Comparison of ENCODE assay signal across 23 cellular contexts in genomic region chr5:93431255-93431654, GRCh38.
"Had no signal": no experiment of that assay in that cellular context is flagged by ENCODE, and none has a peak within 500 bp of the region (broad histone marks: within the 10 kb centered on the region; RNA-seq: fewer than 3 reads in every experiment).

No MANE protein-coding gene starts in this region.

- H3K27me3 ChIP-seq: ascending aorta, gastrocnemius medialis, neutrophil, right lobe of liver, tibial nerve had no signal

- H3K4me1 ChIP-seq: ascending aorta, gastrocnemius medialis, right lobe of liver, tibial nerve had no signal

- H3K4me3 ChIP-seq: ascending aorta, gastrocnemius medialis, mucosa of descending colon, right lobe of liver, tibial nerve had no signal

- DNase-seq: activated CD4-positive, alpha-beta memory T cell treated with anti-CD3 and anti-CD28 coated beads, Interleukin-2, amount 10 ng/mL, durations not matched to agents 7 days and 5 days; activated CD4-positive, alpha-beta T cell treated with anti-CD3 and anti-CD28 coated beads for 1 hour; activated CD4-positive, alpha-beta T cell treated with anti-CD3 and anti-CD28 coated beads, Interleukin-2, amount 10 ng/mL, durations not matched to agents 7 days and 5 days; activated CD8-positive, alpha-beta memory T cell treated with anti-CD3 and anti-CD28 coated beads, Interleukin-2, amount 50 U/mL, for 48 hours; activated gamma-delta T cell; activated naive CD4-positive, alpha-beta T cell treated with anti-CD3 and anti-CD28 coated beads, Interleukin-2, amount 10 ng/mL, durations not matched to agents 7 days and 5 days; activated naive CD8-positive, alpha-beta T cell treated with anti-CD3 and anti-CD28 coated beads, Interleukin-2, amount 10 ng/mL, durations not matched to agents 7 days and 5 days; activated T-cell treated with anti-CD3 and anti-CD28 coated beads, Interleukin-2, amount 50 U/mL, for 24 hours; cortex of kidney; effector memory CD8-positive, alpha-beta T cell; erythroblast; gastrocnemius medialis; glutamatergic neuron; left cardiac atrium; left ventricle myocardium superior; mucosa of descending colon; right lobe of liver; stimulated activated CD4-positive, alpha-beta T cell treated with anti-CD3 and anti-CD28 coated beads, Interleukin-2, amount 100 ng/mL, for 48 hours; stimulated activated naive CD4-positive, alpha-beta T cell treated with Interleukin-2 at 50 U/mL for 16 hours had no signal

- ATAC-seq: effector memory CD8-positive, alpha-beta T cell; gastrocnemius medialis; left cardiac atrium; left ventricle myocardium superior; mucosa of descending colon; natural killer cell treated with Interleukin-12 subunit alpha and Interleukin-12 subunit beta and Interleukin-15 and Interleukin-18, amount 100 ng/mL, for 72 hours; right lobe of liver had no signal

- H3K9me3 ChIP-seq: ascending aorta, gastrocnemius medialis, mucosa of descending colon, neutrophil, right lobe of liver, tibial nerve had no signal

- H3K27ac ChIP-seq: ascending aorta, gastrocnemius medialis, neutrophil, right lobe of liver, tibial nerve had no signal

- H3K36me3 ChIP-seq: ascending aorta, gastrocnemius medialis, neutrophil, right lobe of liver, tibial nerve had no signal
